In genomic region chr1:227447531-227447990, GRCh38 we compare ENCODE assay signal across 10 cellular contexts.
DNase-seq lines count a peak whose midpoint lies in the region; TF ChIP-seq lines count a peak whose summit lies in the region.
"Had no signal": no experiment of that assay in that cellular context is flagged by ENCODE, and none has a peak within 500 bp of the region (broad histone marks: within the 10 kb centered on the region; RNA-seq: fewer than 3 reads in every experiment).

No MANE protein-coding gene starts in this region.

- H3K27me3 Mint-ChIP-seq in CD4-positive, alpha-beta memory T cell, result peaks cover 24 to 42% of the 10 kb centered on the region in 2 donors

- 49 to 88% (median 55%) methylated on average over 25 of the region's 25 CpGs for WGBS in adrenal gland, 4 donors

- H3K27ac ChIP-seq in adrenal gland (no peak overlapping the region), left ventricle myocardium inferior (replicated peaks) (peak overlapping the region; percentile 84)
- H3K27ac ChIP-seq in CD4-positive, alpha-beta memory T cell (ENCODE audit: low read depth, low read length), result no peak overlapping the region
- H3K27ac ChIP-seq: KMS-11 had no signal

- H3K27ac Mint-ChIP-seq in CD4-positive, alpha-beta memory T cell, result no peak overlapping the region
- H3K27ac Mint-ChIP-seq: activated CD8-positive, alpha-beta memory T cell treated with anti-CD3 and anti-CD28 coated beads, Interleukin-2, amount 10 ng/mL, durations not matched to agents 7 days and 5 days had no signal

- H3K9me3 Mint-ChIP-seq in CD4-positive, alpha-beta memory T cell, result no peaks in the 10 kb centered on the region

- H3K4me3 ChIP-seq in adrenal gland (no peak overlapping the region), left ventricle myocardium inferior (peak overlapping the region; percentile 41), retinal pigment epithelial cell (ENCODE audit: low read length) (no peak overlapping the region)
- H3K4me3 ChIP-seq in CD4-positive, alpha-beta memory T cell (ENCODE audit: low read length in 2 of 2), result no peak overlapping the region

- H3K36me3 Mint-ChIP-seq in CD4-positive, alpha-beta memory T cell, result no peaks in the 10 kb centered on the region
- H3K36me3 Mint-ChIP-seq: activated CD8-positive, alpha-beta memory T cell treated with anti-CD3 and anti-CD28 coated beads, Interleukin-2, amount 10 ng/mL, durations not matched to agents 7 days and 5 days had no signal

- DNase-seq in ELR (ENCODE audit: low read depth), result peak; percentile 47
- peak in 5 of 7 donors; percentile 26 to 70 (median 36) for DNase-seq in adrenal gland
- DNase-seq in left ventricle myocardium inferior, result peak; percentile 65
- DNase-seq in retinal pigment epithelial cell (ENCODE audit: low read depth), result no peak
- no peak for DNase-seq in A172 (ENCODE audit: low spot score)
- DNase-seq in CD4-positive, alpha-beta memory T cell, result no peak
- no peak for DNase-seq in GOT3 (lab: John Stamatoyannopoulos, UW)
- no peak for DNase-seq in NCI-H1105 treated with DMSO at 0.1 percent for 48 hours (lab: John Stamatoyannopoulos, UW)
- DNase-seq: activated CD8-positive, alpha-beta memory T cell treated with anti-CD3 and anti-CD28 coated beads, Interleukin-2, amount 10 ng/mL, durations not matched to agents 7 days and 5 days had no signal

- CTCF ChIA-PET in CD4-positive, alpha-beta memory T cell (lab: Charles Lee; ENCODE audit: partially characterized antibody), result interaction anchor here (1.1 kb wide), 1 partner anchor 8 kb away, joined by 3 read pairs; no protein-coding TSS in a partner anchor

- intact Hi-C loops in adrenal gland (cut with DNase I) (loop anchor here in 1 of 2 donors (10.0 kb wide), 2 partner anchors 453 to 813 kb away; no protein-coding TSS in a partner anchor), left ventricle myocardium inferior (cut with micrococcal nuclease) (no loop called here)
- intact Hi-C loops in CD4-positive, alpha-beta memory T cell (cut with micrococcal nuclease), result no loop called here

- H3K27me3 ChIP-seq in adrenal gland (no peaks in the 10 kb centered on the region), left ventricle myocardium inferior (ENCODE audit: low read depth) (peaks cover 2% of the 10 kb centered on the region)
- H3K27me3 ChIP-seq in CD4-positive, alpha-beta memory T cell (ENCODE audit: insufficient read depth, low read length), result no peaks in the 10 kb centered on the region

- TF ChIP-seq CTCF in adrenal gland (IDR thresholded peaks at IDR 0.05) (peak in 4 of 6 experiments; percentile 18 to 51 (median 35)), left ventricle myocardium inferior (IDR thresholded peaks at IDR 0.05; ENCODE audit: borderline replicate concordance) (peak; percentile 81), retinal pigment epithelial cell (conservative IDR thresholded peaks at IDR 0.05; ENCODE audit: low read depth, low read length) (peak; percentile 57)

- POLR2A ChIA-PET in CD4-positive, alpha-beta memory T cell (lab: Charles Lee; ENCODE audit: partially characterized antibody), result no interaction called here

- no peaks in the 10 kb centered on the region for H3K4me1 Mint-ChIP-seq in CD4-positive, alpha-beta memory T cell
- H3K4me1 Mint-ChIP-seq: activated CD8-positive, alpha-beta memory T cell treated with anti-CD3 and anti-CD28 coated beads, Interleukin-2, amount 10 ng/mL, durations not matched to agents 7 days and 5 days had no signal

- no peak overlapping the region for H3K4me3 Mint-ChIP-seq in CD4-positive, alpha-beta memory T cell
- H3K4me3 Mint-ChIP-seq: activated CD8-positive, alpha-beta memory T cell treated with anti-CD3 and anti-CD28 coated beads, Interleukin-2, amount 10 ng/mL, durations not matched to agents 7 days and 5 days had no signal

- no peaks in the 10 kb centered on the region for H3K9me3 ChIP-seq in adrenal gland (replicated peaks in 1 of 3)
- H3K9me3 ChIP-seq in left ventricle myocardium inferior (replicated peaks), result no peaks in the 10 kb centered on the region
- H3K9me3 ChIP-seq in CD4-positive, alpha-beta memory T cell (ENCODE audit: control insufficient read depth in 1 of 2, low read length in 2 of 2), result no peaks in the 10 kb centered on the region

- H3K4me1 ChIP-seq in adrenal gland (replicated peaks in 1 of 2) (no peaks in the 10 kb centered on the region), left ventricle myocardium inferior (peaks cover 19% of the 10 kb centered on the region)
- H3K4me1 ChIP-seq in CD4-positive, alpha-beta memory T cell (ENCODE audit: insufficient read depth, low read length), result no peaks in the 10 kb centered on the region

- no peak for TF ChIP-seq POLR2A in adrenal gland (IDR thresholded peaks at IDR 0.05)

- no peaks in the 10 kb centered on the region for H3K36me3 ChIP-seq in adrenal gland (replicated peaks in 1 of 2)
- H3K36me3 ChIP-seq in left ventricle myocardium inferior, result no peaks in the 10 kb centered on the region
- no peaks in the 10 kb centered on the region for H3K36me3 ChIP-seq in CD4-positive, alpha-beta memory T cell (ENCODE audit: insufficient read depth, low read length)

Comparison
In these comparisons a context has a peak if more than half of its experiments do, and no peak if none do; other contexts are left out.
1. DNase-seq: peak in ELR (single experiment), adrenal gland (5 of 7) and left ventricle myocardium inferior (single experiment); none in retinal pigment epithelial cell (single experiment), A172 (single experiment), CD4-positive, alpha-beta memory T cell (0 of 5), GOT3 (single experiment) and NCI-H1105 treated with DMSO at 0.1 percent for 48 hours (single experiment).
2. Peak in every context shown above with its lines, with median percentiles within 50 percentile points of each other: CTCF ChIP-seq.